ENCODE assay signal across 9 cellular contexts in the genomic region with DNA sequence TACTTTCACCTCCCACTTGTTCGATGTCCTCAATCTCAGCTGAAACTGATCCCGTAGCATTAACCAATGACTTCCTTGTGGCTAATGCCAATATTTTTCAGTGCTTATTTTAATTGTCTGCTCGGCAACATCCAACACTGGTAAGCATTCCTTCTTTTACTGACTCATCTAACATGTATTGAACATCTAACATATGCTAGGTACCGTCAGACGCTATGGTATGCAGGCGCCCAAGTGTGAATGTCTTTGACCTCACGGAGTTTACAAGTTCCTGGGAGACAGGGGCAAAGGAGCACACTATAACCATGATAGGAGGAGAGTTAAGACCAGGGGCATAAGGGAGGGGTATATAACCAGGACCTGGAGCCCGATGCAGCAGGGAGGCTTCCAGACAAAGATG. TPM values are rescaled to one million over a fixed set of nuclear protein-coding genes. Genes with fewer than 3 reads are reported as not detected.
A peak's percentile ranks its signal among the peaks of the same experiment; 100 is the strongest.
DNase-seq lines count a peak whose midpoint lies in the region; ATAC-seq, FAIRE-seq and TF ChIP-seq lines count a peak whose summit lies in the region.
"Had no signal": no experiment of that assay in that cellular context is flagged by ENCODE, and none has a peak within 500 bp of the region (broad histone marks: within the 10 kb centered on the region; RNA-seq: fewer than 3 reads in every experiment).

No MANE protein-coding gene starts in this region.

- H3K4me3 ChIP-seq in keratinocyte (ENCODE audit: control insufficient read depth in 2 of 3, extremely low read depth in 1 of 3, insufficient read depth in 2 of 3, low read depth in 1 of 3, low read length in 3 of 3): peak overlapping the region in 1 of 3 experiments; percentile 70

- POLR2A ChIA-PET in activated CD4-positive, alpha-beta memory T cell treated with anti-CD3 and anti-CD28 coated beads for 36 hours (lab: Charles Lee): no interaction called here

- no peaks in the 10 kb centered on the region for H3K9me3 ChIP-seq in keratinocyte (ENCODE audit: control insufficient read depth, low read depth, low read length)

- H3K79me2 ChIP-seq in keratinocyte (ENCODE audit: control insufficient read depth, insufficient read depth, low read length): peaks cover 33% of the 10 kb centered on the region

- H4K20me1 ChIP-seq in keratinocyte (ENCODE audit: control insufficient read depth, extremely low read depth, insufficient read depth, low read length): no peaks in the 10 kb centered on the region

- peaks cover 4% of the 10 kb centered on the region for H3K9me1 ChIP-seq in keratinocyte (ENCODE audit: control insufficient read depth, extremely low read depth, insufficient read depth, low read length)

- no peak overlapping the region for H3K27ac Mint-ChIP-seq in activated CD4-positive, alpha-beta memory T cell treated with anti-CD3 and anti-CD28 coated beads for 36 hours

- H3K27me3 Mint-ChIP-seq in activated CD4-positive, alpha-beta memory T cell treated with anti-CD3 and anti-CD28 coated beads for 36 hours: peaks cover 3% of the 10 kb centered on the region

- intact Hi-C loops in left ventricle myocardium superior (cut with micrococcal nuclease): no loop called here
- intact Hi-C loops in left cardiac atrium (cut with DNase I): no loop called here
- intact Hi-C loops in activated CD4-positive, alpha-beta memory T cell treated with anti-CD3 and anti-CD28 coated beads for 36 hours (cut with micrococcal nuclease): no loop called here

- no peak for TF ChIP-seq CTCF in keratinocyte (optimal IDR thresholded peaks at IDR 0.05 in 1 of 3, IDR thresholded peaks at IDR 0.05 in 1 of 3, conservative IDR thresholded peaks at IDR 0.05 in 1 of 3; ENCODE audit: extremely low read depth in 1 of 3, insufficient read depth in 2 of 3, low read length in 3 of 3)

- peaks cover 18% of the 10 kb centered on the region for H3K36me3 Mint-ChIP-seq in activated CD4-positive, alpha-beta memory T cell treated with anti-CD3 and anti-CD28 coated beads for 36 hours

- no peak overlapping the region for H2AFZ ChIP-seq in keratinocyte (ENCODE audit: control insufficient read depth, low read length)

- H3K9me3 Mint-ChIP-seq in activated CD4-positive, alpha-beta memory T cell treated with anti-CD3 and anti-CD28 coated beads for 36 hours: peaks cover 2% of the 10 kb centered on the region

- peak overlapping the region; percentile 94 for H3K4me3 Mint-ChIP-seq in activated CD4-positive, alpha-beta memory T cell treated with anti-CD3 and anti-CD28 coated beads for 36 hours

- DNase-seq in left ventricle myocardium superior (peak; percentile 6), left cardiac atrium (no peak), keratinocyte (ENCODE audit: low read depth, low spot score) (no peak)
- no peak for DNase-seq in activated CD4-positive, alpha-beta memory T cell treated with anti-CD3 and anti-CD28 coated beads for 36 hours

- dilution Hi-C loops in keratinocyte (cut with MboI; ENCODE audit: extremely low pct_ligation_motif_present, low sequenced_read_pairs): no loop called here

- H3K4me2 ChIP-seq in keratinocyte (ENCODE audit: control insufficient read depth, extremely low read depth, insufficient read depth, low read depth, low read length): peak overlapping the region; percentile 96

- ATAC-seq in left ventricle myocardium superior (no peak), left cardiac atrium (no peak), HG03469 (IDR thresholded peaks at IDR 0.05; ENCODE audit: unreplicated experiment) (no peak), GM21529 (IDR thresholded peaks at IDR 0.05; ENCODE audit: unreplicated experiment) (no peak), HG03108 (IDR thresholded peaks at IDR 0.05; ENCODE audit: unreplicated experiment) (no peak), GM18873 (IDR thresholded peaks at IDR 0.05; ENCODE audit: low FRiP score, unreplicated experiment) (no peak)

- no peaks in the 10 kb centered on the region for H3K27me3 ChIP-seq in keratinocyte (ENCODE audit: control insufficient read depth, extremely low read depth, insufficient read depth, low read length)

- peaks cover 19 to 24% of the 10 kb centered on the region in 2 experiments for H3K36me3 ChIP-seq in keratinocyte (ENCODE audit: control insufficient read depth in 2 of 2, extremely low read depth in 1 of 2, insufficient read depth in 2 of 2, low read length in 2 of 2)

- H3K27ac ChIP-seq in keratinocyte (ENCODE audit: control insufficient read depth, insufficient read depth, low read length): no peak overlapping the region

- CTCF ChIA-PET in activated CD4-positive, alpha-beta memory T cell treated with anti-CD3 and anti-CD28 coated beads for 36 hours (lab: Charles Lee): interaction anchor here (1.2 to 2.9 kb wide), 4 partner anchors 31 to 508 kb away, joined by 3 to 33 read pairs (median 6); no protein-coding TSS in a partner anchor

- H3K4me1 Mint-ChIP-seq in activated CD4-positive, alpha-beta memory T cell treated with anti-CD3 and anti-CD28 coated beads for 36 hours (ENCODE audit: low read depth): peaks cover 43% of the 10 kb centered on the region

- H3K9ac ChIP-seq in keratinocyte (ENCODE audit: control insufficient read depth, extremely low read depth, insufficient read depth, low read length): no peak overlapping the region

- no peak for FAIRE-seq in keratinocyte (lab: Jason Lieb, UNC)

- peaks cover 47% of the 10 kb centered on the region for H3K4me1 ChIP-seq in keratinocyte (ENCODE audit: control insufficient read depth, extremely low read depth, insufficient read depth, low read length)

RNA-seq across cellular contexts. Expression of a gene that starts 1.7 kb away (rescaled TPM):
- total RNA-seq in left ventricle myocardium superior: 14.7 TPM
- 10 to 100 TPM; 14.9 to 19.3 TPM for total RNA-seq in left cardiac atrium
- 10 to 100 TPM; 29.3 to 31.2 TPM for total RNA-seq in activated CD4-positive, alpha-beta memory T cell treated with anti-CD3 and anti-CD28 coated beads for 36 hours
- polyA plus RNA-seq in keratinocyte: 61.4 to 65.8 TPM (median 64.8 TPM) in 3 replicates
- polyA plus RNA-seq in keratinocyte (2011; ENCODE audit: low read depth): 31.0 TPM
- polyA plus RNA-seq in keratinocyte (2011; cell fraction: cytosol; rRNA removed): 37.7 and 68.6 TPM in 2 replicates
- polyA plus RNA-seq in keratinocyte (2011; cell fraction: nucleus; rRNA removed): 44.0 and 44.5 TPM in 2 replicates
- 38.4 and 73.3 TPM in 2 replicates for polyA plus RNA-seq in keratinocyte (2012; ENCODE audit: low replicate concordance)
- 14.7 to 32.2 TPM (median 21.4 TPM) in 3 replicates for polyA minus RNA-seq in keratinocyte
- polyA minus RNA-seq in keratinocyte (2011; cell fraction: cytosol; rRNA and poly(A)+ RNA removed): 28.6 TPM
- 9.1 and 10.6 TPM in 2 replicates for polyA minus RNA-seq in keratinocyte (2011; cell fraction: nucleus; rRNA and poly(A)+ RNA removed)

RNA-seq across cellular contexts. Expression of a gene that starts 4.3 kb away (rescaled TPM):
- total RNA-seq in left ventricle myocardium superior (55.1 TPM), left cardiac atrium (10 to 100 TPM; 37.9 to 41.1 TPM)
- 1 to 10 TPM; 8.2 to 8.3 TPM for total RNA-seq in activated CD4-positive, alpha-beta memory T cell treated with anti-CD3 and anti-CD28 coated beads for 36 hours
- polyA plus RNA-seq in keratinocyte: 5.2 to 6.0 TPM (median 5.7 TPM) in 3 replicates
- 2.8 TPM for polyA plus RNA-seq in keratinocyte (2011; ENCODE audit: low read depth)
- 2.3 and 3.2 TPM in 2 replicates for polyA plus RNA-seq in keratinocyte (2011; cell fraction: cytosol; rRNA removed)
- polyA plus RNA-seq in keratinocyte (2011; cell fraction: nucleus; rRNA removed): 7.9 and 11.1 TPM in 2 replicates
- 8.2 and 9.6 TPM in 2 replicates for polyA plus RNA-seq in keratinocyte (2012; ENCODE audit: low replicate concordance)
- 2.2 to 3.3 TPM (median 3.3 TPM) in 3 replicates for polyA minus RNA-seq in keratinocyte
- 7.1 TPM for polyA minus RNA-seq in keratinocyte (2011; cell fraction: cytosol; rRNA and poly(A)+ RNA removed)
- polyA minus RNA-seq in keratinocyte (2011; cell fraction: nucleus; rRNA and poly(A)+ RNA removed): 4.7 and 6.7 TPM in 2 replicates

RNA-seq across cellular contexts. Expression of a gene that starts 6.9 kb away (rescaled TPM):
- total RNA-seq in left ventricle myocardium superior: 1.7 TPM
- total RNA-seq in left cardiac atrium: 1 to 10 TPM; 2.2 to 4.6 TPM
- total RNA-seq in activated CD4-positive, alpha-beta memory T cell treated with anti-CD3 and anti-CD28 coated beads for 36 hours: 1 to 10 TPM; 1.0 to 1.6 TPM
- 10.6 to 18.6 TPM (median 16.1 TPM) in 3 replicates for polyA plus RNA-seq in keratinocyte
- 7.9 TPM for polyA plus RNA-seq in keratinocyte (2011; ENCODE audit: low read depth)
- polyA plus RNA-seq in keratinocyte (2011; cell fraction: cytosol; rRNA removed): 6.2 and 20.7 TPM in 2 replicates
- polyA plus RNA-seq in keratinocyte (2011; cell fraction: nucleus; rRNA removed): 19.3 and 34.2 TPM in 2 replicates
- polyA plus RNA-seq in keratinocyte (2012; ENCODE audit: low replicate concordance): 28.8 and 29.9 TPM in 2 replicates
- 7.6 to 19.7 TPM (median 10.7 TPM) in 3 replicates for polyA minus RNA-seq in keratinocyte
- 44.9 TPM for polyA minus RNA-seq in keratinocyte (2011; cell fraction: cytosol; rRNA and poly(A)+ RNA removed)
- polyA minus RNA-seq in keratinocyte (2011; cell fraction: nucleus; rRNA and poly(A)+ RNA removed): 20.1 and 21.6 TPM in 2 replicates

RNA-seq across cellular contexts. Expression of a gene that starts 26.3 kb away (rescaled TPM):
- 11.1 TPM for total RNA-seq in left ventricle myocardium superior
- 10 to 100 TPM; 43.8 to 54.3 TPM for total RNA-seq in left cardiac atrium
- not detected for total RNA-seq in activated CD4-positive, alpha-beta memory T cell treated with anti-CD3 and anti-CD28 coated beads for 36 hours
- 0.02 to 0.40 TPM (median 0.12 TPM) in 3 replicates for polyA plus RNA-seq in keratinocyte
- 0.37 TPM for polyA plus RNA-seq in keratinocyte (2011; ENCODE audit: low read depth)
- 0.05 and 0.06 TPM in 2 replicates for polyA plus RNA-seq in keratinocyte (2011; cell fraction: cytosol; rRNA removed)
- polyA plus RNA-seq in keratinocyte (2011; cell fraction: nucleus; rRNA removed): 0.31 and 0.40 TPM in 2 replicates
- 0.06 and 1.2 TPM in 2 replicates for polyA plus RNA-seq in keratinocyte (2012; ENCODE audit: low replicate concordance)
- 0.23 to 0.52 TPM in 2 of 3 replicates, not detected in the other for polyA minus RNA-seq in keratinocyte
- polyA minus RNA-seq in keratinocyte (2011; cell fraction: cytosol; rRNA and poly(A)+ RNA removed): not detected
- 0.21 TPM in 1 of 2 replicates, not detected in the other for polyA minus RNA-seq in keratinocyte (2011; cell fraction: nucleus; rRNA and poly(A)+ RNA removed)

RNA-seq across cellular contexts. Expression of a gene that starts 28.4 kb away (rescaled TPM):
- total RNA-seq in left ventricle myocardium superior: 22.6 TPM
- 10 to 100 TPM; 15.1 to 16.6 TPM for total RNA-seq in left cardiac atrium
- total RNA-seq in activated CD4-positive, alpha-beta memory T cell treated with anti-CD3 and anti-CD28 coated beads for 36 hours: 10 to 100 TPM; 10.3 to 10.6 TPM
- 1.3 to 2.7 TPM (median 1.7 TPM) in 3 replicates for polyA plus RNA-seq in keratinocyte
- polyA plus RNA-seq in keratinocyte (2011; ENCODE audit: low read depth): 0.27 TPM
- 2.0 and 2.5 TPM in 2 replicates for polyA plus RNA-seq in keratinocyte (2011; cell fraction: cytosol; rRNA removed)
- 6.3 and 6.7 TPM in 2 replicates for polyA plus RNA-seq in keratinocyte (2011; cell fraction: nucleus; rRNA removed)
- 2.9 and 3.8 TPM in 2 replicates for polyA plus RNA-seq in keratinocyte (2012; ENCODE audit: low replicate concordance)
- 1.5 to 7.7 TPM (median 1.6 TPM) in 3 replicates for polyA minus RNA-seq in keratinocyte
- 2.3 TPM for polyA minus RNA-seq in keratinocyte (2011; cell fraction: cytosol; rRNA and poly(A)+ RNA removed)
- 1.2 and 2.0 TPM in 2 replicates for polyA minus RNA-seq in keratinocyte (2011; cell fraction: nucleus; rRNA and poly(A)+ RNA removed)
- total RNA-seq: LHCN-M2 had no signal
